ENCODE assay signal across 19 cellular contexts in the genomic region with DNA sequence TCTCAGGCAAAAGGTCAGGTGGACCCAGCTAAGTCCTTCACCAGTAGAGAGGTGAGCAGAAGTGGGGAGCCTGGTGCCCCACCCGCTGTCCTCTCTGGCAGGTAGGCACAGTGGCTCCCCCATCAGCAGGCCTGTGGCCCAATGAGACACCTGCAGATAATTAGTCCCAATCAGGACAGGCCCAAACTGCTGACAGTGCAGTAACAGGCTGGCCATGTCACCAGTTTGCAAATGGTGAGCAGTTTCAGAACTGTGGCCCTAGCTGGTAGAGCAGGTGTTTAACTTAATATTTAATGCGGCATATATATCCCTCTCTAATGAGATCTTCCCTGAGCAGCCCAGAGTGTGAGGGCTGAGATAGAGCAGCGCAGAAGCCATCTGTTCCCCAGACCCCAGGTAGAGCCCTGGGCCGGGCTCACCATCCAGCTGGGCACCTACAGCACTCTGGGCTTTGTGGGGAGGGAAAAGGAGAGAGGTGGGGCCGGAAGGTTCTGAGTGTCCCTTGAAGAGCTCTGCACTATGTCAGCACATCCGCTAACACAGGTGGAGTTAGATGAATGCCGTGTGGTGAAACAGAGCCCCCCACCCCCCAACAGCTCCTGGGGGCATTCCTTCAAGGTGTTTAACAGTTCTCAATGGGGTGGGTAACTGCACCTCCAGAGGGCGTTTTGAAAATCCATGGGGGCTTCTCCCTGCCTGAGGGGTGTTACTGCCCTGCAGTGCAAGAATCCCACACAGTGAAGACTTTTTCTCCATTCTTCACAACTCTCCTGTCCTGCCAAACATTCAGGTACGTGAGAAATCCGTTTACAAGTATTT.
A peak's percentile ranks its signal among the peaks of the same experiment; 100 is the strongest.
DNase-seq lines count a peak whose midpoint lies in the region; FAIRE-seq and TF ChIP-seq lines count a peak whose summit lies in the region.
"Had no signal": no experiment of that assay in that cellular context is flagged by ENCODE, and none has a peak within 500 bp of the region (broad histone marks: within the 10 kb centered on the region; RNA-seq: fewer than 3 reads in every experiment).

No MANE protein-coding gene starts in this region.

- H3K27me3 Mint-ChIP-seq in H9 (ENCODE audit: low read depth) = peaks cover 3% of the 10 kb centered on the region

- H3K27ac ChIP-seq in H9 (ENCODE audit: insufficient read length, low read depth, low read length) = no peak overlapping the region
- no peak overlapping the region for H3K27ac ChIP-seq in thyroid gland
- H3K27ac ChIP-seq: BLaER1, colonic mucosa, heart right ventricle had no signal

- H3K4ac ChIP-seq in H9 (ENCODE audit: low read depth, low read length) = no peak overlapping the region

- no peak overlapping the region; a peak in 1 of 7 replicates for H3K27ac Mint-ChIP-seq in H9
- H3K27ac Mint-ChIP-seq: activated CD4-positive, alpha-beta memory T cell treated with anti-CD3 and anti-CD28 coated beads for 36 hours; activated T-helper 1 cell treated with anti-CD3 and anti-CD28 coated beads, Interleukin-12 subunit alpha, Interleukin-12 subunit beta, Interleukin-2, Interleukin-4 antibody, amounts not matched to agents 30 ng/mL and 10 ng/mL and 1 ng/mL, durations not matched to agents 14 hours and 24 hours and 36 hours had no signal

- no peaks in the 10 kb centered on the region for H3K36me3 Mint-ChIP-seq in H9 (ENCODE audit: insufficient read depth in 1 of 3, low read depth in 3 of 3)
- H3K36me3 Mint-ChIP-seq: activated CD4-positive, alpha-beta memory T cell treated with anti-CD3 and anti-CD28 coated beads for 36 hours had no signal

- no peak overlapping the region for H2AFZ ChIP-seq in H9 (ENCODE audit: low read length)

- DNase-seq in BE2C = no peak
- no peak for DNase-seq in H9
- DNase-seq in RPMI8226 = peak; percentile 94
- DNase-seq in iPS-NIHi7 (ENCODE audit: extremely low spot score) = peak; percentile 49
- DNase-seq in GF-D8 (lab: John Stamatoyannopoulos, UW) = no peak
- DNase-seq in thyroid gland = no peak
- DNase-seq in GM12892 (ENCODE audit: insufficient read length) = no peak
- no peak for DNase-seq in glomerular visceral epithelial cell (ENCODE audit: extremely low spot score)
- DNase-seq: activated CD4-positive, alpha-beta memory T cell treated with anti-CD3 and anti-CD28 coated beads for 36 hours; colonic mucosa; EL; heart right ventricle; NCI-H1694; stimulated activated CD4-positive, alpha-beta T cell treated with anti-CD3 and anti-CD28 coated beads, Interleukin-15, amount 100 ng/mL, for 24 hours; substantia nigra had no signal

- H3K79me2 ChIP-seq in H9 (ENCODE audit: insufficient read depth, low read length) = no peaks in the 10 kb centered on the region

- peaks cover 0 to 17% of the 10 kb centered on the region in 2 experiments; a peak in 2 of 4 replicates for H3K4me1 Mint-ChIP-seq in H9

- no peak overlapping the region for H2BK5ac ChIP-seq in H9 (ENCODE audit: insufficient read length, low read length)

- no peak overlapping the region for H3K18ac ChIP-seq in H9 (ENCODE audit: insufficient read length, low read depth, low read length)

- peaks cover 12% of the 10 kb centered on the region for H3K36me3 ChIP-seq in BE2C
- H3K36me3 ChIP-seq in thyroid gland = no peaks in the 10 kb centered on the region
- H3K36me3 ChIP-seq: colonic mucosa, heart right ventricle had no signal

- H2BK12ac ChIP-seq in H9 (ENCODE audit: insufficient read length, low read depth, low read length) = no peak overlapping the region

- H3K4me3 Mint-ChIP-seq in H9 = no peak overlapping the region
- H3K4me3 Mint-ChIP-seq: activated CD4-positive, alpha-beta memory T cell treated with anti-CD3 and anti-CD28 coated beads for 36 hours; activated T-helper 1 cell treated with anti-CD3 and anti-CD28 coated beads, Interleukin-12 subunit alpha, Interleukin-12 subunit beta, Interleukin-2, Interleukin-4 antibody, amounts not matched to agents 30 ng/mL and 10 ng/mL and 1 ng/mL, durations not matched to agents 14 hours and 24 hours and 36 hours had no signal

- no peaks in the 10 kb centered on the region for H3K79me1 ChIP-seq in H9 (ENCODE audit: insufficient read depth, low read depth, low read length, poor library complexity, severe bottlenecking)

- no CpG with 5 or more reads among the region's 10 CpGs for WGBS in H9 (ENCODE audit: extremely low coverage, insufficient read length, low lambda C conversion rate)
- 35 to 40% methylated on average over 10 of the region's 10 CpGs for WGBS in thyroid gland, 2 donors

- no peak overlapping the region for H2AK5ac ChIP-seq in H9 (ENCODE audit: insufficient read length, low read length)

- no peak overlapping the region for H2BK20ac ChIP-seq in H9 (ENCODE audit: low read depth, low read length, poor library complexity, severe bottlenecking)

- no peak overlapping the region for H3K14ac ChIP-seq in H9 (ENCODE audit: insufficient read depth, low read length)

- H3K4me3 ChIP-seq in BE2C (ENCODE audit: low read depth, low read length) = no peak overlapping the region
- H3K4me3 ChIP-seq in thyroid gland (replicated peaks in 1 of 3) = no peak overlapping the region
- H3K4me3 ChIP-seq: BLaER1, colonic mucosa, heart right ventricle had no signal

- H3K23ac ChIP-seq in H9 (ENCODE audit: insufficient read length, low read depth, low read length) = no peak overlapping the region

- no peak overlapping the region for H4K8ac ChIP-seq in H9 (replicated peaks; ENCODE audit: insufficient read length, low read depth, low read length)

- H4K20me1 ChIP-seq in H9 (ENCODE audit: control insufficient read depth, insufficient read depth, insufficient read length) = no peaks in the 10 kb centered on the region

- H3K9me3 Mint-ChIP-seq in H9 = no peaks in the 10 kb centered on the region; a peak in 1 of 5 replicates
- H3K9me3 Mint-ChIP-seq: activated CD4-positive, alpha-beta memory T cell treated with anti-CD3 and anti-CD28 coated beads for 36 hours had no signal

- no peak overlapping the region for H3K56ac ChIP-seq in H9 (ENCODE audit: insufficient read length, low read depth, low read length)

- H3K9me3 ChIP-seq in BE2C = no peaks in the 10 kb centered on the region
- H3K9me3 ChIP-seq in H9 (ENCODE audit: control insufficient read depth, low read depth, low read length) = no peaks in the 10 kb centered on the region
- H3K9me3 ChIP-seq in thyroid gland = no peaks in the 10 kb centered on the region
- H3K9me3 ChIP-seq: colonic mucosa had no signal

- H3K4me1 ChIP-seq in BE2C = no peaks in the 10 kb centered on the region
- H3K4me1 ChIP-seq in H9 (ENCODE audit: insufficient read depth, low read length) = no peaks in the 10 kb centered on the region
- no peaks in the 10 kb centered on the region for H3K4me1 ChIP-seq in thyroid gland
- H3K4me1 ChIP-seq: colonic mucosa, heart right ventricle had no signal

- H3K27me3 ChIP-seq in BE2C = no peaks in the 10 kb centered on the region
- H3K27me3 ChIP-seq in H9 (ENCODE audit: insufficient read depth, low read length) = no peaks in the 10 kb centered on the region
- H3K27me3 ChIP-seq in thyroid gland = no peaks in the 10 kb centered on the region
- H3K27me3 ChIP-seq: BLaER1, colonic mucosa had no signal

- H3T11ph ChIP-seq in H9 (ENCODE audit: low read length) = no peak overlapping the region

- no peak overlapping the region for H4K91ac ChIP-seq in H9 (ENCODE audit: insufficient read length, low read depth, low read length)

- H4K5ac ChIP-seq in H9 (ENCODE audit: insufficient read length, low read depth, low read length) = no peak overlapping the region

- H2BK15ac ChIP-seq in H9 (ENCODE audit: low read depth, low read length) = no peak overlapping the region

- H3K23me2 ChIP-seq in H9 (ENCODE audit: insufficient read length, low read depth, low read length, poor library complexity, severe bottlenecking) = no peaks in the 10 kb centered on the region

- TF ChIP-seq CTCF in BE2C (IDR thresholded peaks at IDR 0.05; ENCODE audit: low read depth, low read length) (peak; percentile 20; the same call in 1 of the 2 replicates), H9 (conservative IDR thresholded peaks at IDR 0.05) (peak; percentile 62), thyroid gland (IDR thresholded peaks at IDR 0.05) (no peak)

- H3K9ac ChIP-seq in H9 (ENCODE audit: extremely low read depth, insufficient read length, low read length) = no peak overlapping the region
- H3K9ac ChIP-seq: BLaER1 had no signal

- TF ChIP-seq POLR2A in thyroid gland (IDR thresholded peaks at IDR 0.05) (no peak), GM12892 (IDR thresholded peaks at IDR 0.05; ENCODE audit: low read depth, low read length) (no peak)

- no peak for FAIRE-seq in GM12892 (lab: Jason Lieb, UNC)
- FAIRE-seq: GM19239, TTC549 had no signal

- H3K4me2 ChIP-seq in H9 (ENCODE audit: insufficient read depth, insufficient read length, low read length) = no peak overlapping the region
- H3K4me2 ChIP-seq: BLaER1 had no signal

- no peak overlapping the region for H2BK120ac ChIP-seq in H9 (ENCODE audit: low read depth, low read length, poor library complexity, severe bottlenecking)

- intact Hi-C loops in thyroid gland (cut with DNase I) = no loop called here

Comparison
In these comparisons a context has a peak if more than half of its experiments do, and no peak if none do; other contexts are left out.
1. DNase-seq: peak in RPMI8226 (single experiment) and iPS-NIHi7 (single experiment); none in BE2C (single experiment), H9 (single experiment), GF-D8 (single experiment), thyroid gland (0 of 2), GM12892 (single experiment) and glomerular visceral epithelial cell (single experiment).
2. CTCF ChIP-seq: peak in BE2C (single experiment) and H9 (single experiment); none in thyroid gland (0 of 6).